In the genomic region with DNA sequence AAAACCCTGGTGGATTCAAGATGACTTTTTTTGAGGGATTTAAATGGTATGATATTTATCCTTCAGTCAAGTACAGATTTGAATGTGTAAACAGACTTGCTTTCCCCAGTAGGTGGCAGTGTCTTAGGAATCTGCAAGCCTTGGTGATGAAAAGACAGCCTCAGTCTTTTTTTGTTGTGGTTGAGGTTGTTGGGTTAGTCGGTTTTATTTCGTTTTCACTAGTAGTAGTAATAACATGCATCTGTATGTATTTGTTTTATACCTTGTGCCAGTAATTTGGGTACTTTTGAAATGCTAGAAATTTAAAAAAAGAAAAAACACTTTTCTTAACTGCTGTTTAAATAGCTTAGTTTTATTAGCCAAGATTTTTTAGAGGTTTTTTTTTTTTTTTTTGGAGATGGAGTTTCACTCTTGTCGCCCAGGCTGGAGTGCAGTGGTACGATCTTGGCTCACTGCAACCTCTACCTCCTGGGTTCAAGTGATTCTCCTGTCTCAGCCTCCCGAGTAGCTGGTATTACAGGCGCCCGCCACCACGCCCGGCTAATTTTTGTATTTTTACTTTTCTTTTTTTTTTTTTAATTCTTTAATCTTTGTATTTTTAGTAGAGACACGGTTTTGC, we compare ENCODE assay signal across 8 cellular contexts. TPM values are rescaled to one million over a fixed set of nuclear protein-coding genes. Genes with fewer than 3 reads are reported as not detected.
A peak's percentile ranks its signal among the peaks of the same experiment; 100 is the strongest.
DNase-seq lines count a peak whose midpoint lies in the region; ATAC-seq and TF ChIP-seq lines count a peak whose summit lies in the region.

No MANE protein-coding gene starts in this region.

- H3K4me1 Mint-ChIP-seq in glutamatergic neuron (ENCODE audit: low read depth, unreplicated experiment): no peaks in the 10 kb centered on the region

- TF ChIP-seq CTCF in PC-3 (conservative IDR thresholded peaks at IDR 0.05; ENCODE audit: low read depth, low read length) (peak; percentile 79), glutamatergic neuron (IDR thresholded peaks at IDR 0.05; ENCODE audit: partially characterized antibody, unreplicated experiment) (peak; percentile 73), retinal pigment epithelial cell (conservative IDR thresholded peaks at IDR 0.05; ENCODE audit: low read depth, low read length) (peak; percentile 78)

- H3K27me3 ChIP-seq in PC-3 (ENCODE audit: low read length): no peaks in the 10 kb centered on the region

- H3K4me3 ChIP-seq in PC-3 (ENCODE audit: low read length) (no peak overlapping the region), retinal pigment epithelial cell (ENCODE audit: low read length) (no peak overlapping the region)

- peaks cover 5% of the 10 kb centered on the region for H3K36me3 Mint-ChIP-seq in glutamatergic neuron (ENCODE audit: unreplicated experiment)

- no peaks in the 10 kb centered on the region for H3K9me3 Mint-ChIP-seq in glutamatergic neuron (ENCODE audit: unreplicated experiment)

- POLR2A ChIA-PET in PC-3 (lab: Charles Lee; ENCODE audit: unreplicated experiment): no interaction called here

- H3K9ac ChIP-seq in PC-3 (ENCODE audit: low read length): no peak overlapping the region

- no TSS peak for BruUV-seq in PC-3 (replicated peaks; lab: Mats Ljungman, UMichigan)

- no peaks in the 10 kb centered on the region for H3K9me2 ChIP-seq in PC-3 (replicated peaks; ENCODE audit: low read length)

- H3F3A ChIP-seq in PC-3 (ENCODE audit: low read length, unreplicated experiment): no peaks in the 10 kb centered on the region

- H3K79me2 ChIP-seq in PC-3 (ENCODE audit: low read length): no peaks in the 10 kb centered on the region

- no peak overlapping the region for H3K4me3 Mint-ChIP-seq in glutamatergic neuron (ENCODE audit: unreplicated experiment)

- H3K4me1 ChIP-seq in PC-3 (ENCODE audit: insufficient read depth, low read length): peaks cover 21% of the 10 kb centered on the region

- no peaks in the 10 kb centered on the region for H4K20me1 ChIP-seq in PC-3 (ENCODE audit: low read length)

- no peak overlapping the region for H2AFZ ChIP-seq in PC-3 (ENCODE audit: low read length)

- H3K9me3 ChIP-seq in PC-3 (ENCODE audit: low read length): no peaks in the 10 kb centered on the region

- H3K36me3 ChIP-seq in PC-3 (ENCODE audit: low read depth, low read length): peaks cover 3% of the 10 kb centered on the region; the same call in 1 of the 2 replicates

- DNase-seq in G401 (ENCODE audit: low spot score): peak; percentile 56
- peak; percentile 61 for DNase-seq in HT1080 (ENCODE audit: low read depth)
- DNase-seq in PC-3: peak; percentile 70
- DNase-seq in activated naive CD4-positive, alpha-beta T cell treated with anti-CD3 and anti-CD28 coated beads, Interleukin-2, amount 50 U/mL, for 16 hours: peak; percentile 34
- DNase-seq in glutamatergic neuron: no peak
- DNase-seq in retinal pigment epithelial cell (ENCODE audit: low read depth): peak; percentile 50
- no peak for DNase-seq in NCI-H1930 (lab: John Stamatoyannopoulos, UW)

- CTCF ChIA-PET in PC-3 (lab: Charles Lee): interaction anchor here (0.6 to 1.0 kb wide), 5 partner anchors 10 to 380 kb away, joined by 3 to 9 read pairs (median 4); no protein-coding TSS in a partner anchor

- no peak overlapping the region for H3K27ac Mint-ChIP-seq in glutamatergic neuron (ENCODE audit: unreplicated experiment)

- intact Hi-C loops in PC-3 (cut with micrococcal nuclease): loop anchor here (1.0 to 5.0 kb wide), 3 partner anchors 38 to 208 kb away; partner anchors contain the start of gene PLAC8

- in situ Hi-C loops in G401 (cut with HindIII; ENCODE audit: low sequenced_read_pairs): no loop called here

- ATAC-seq in GM21515 (IDR thresholded peaks at IDR 0.05; ENCODE audit: unreplicated experiment) (peak; percentile 85), PC-3 (peak; percentile 57)

- H3K27me3 Mint-ChIP-seq in glutamatergic neuron (ENCODE audit: unreplicated experiment): peaks cover 4% of the 10 kb centered on the region

- no peak overlapping the region for H3K4me2 ChIP-seq in PC-3 (ENCODE audit: low read length)

- H3K27ac ChIP-seq in PC-3 (ENCODE audit: low read length): no peak overlapping the region

RNA-seq across cellular contexts. Expression of gene COPS4, which starts 39.2 kb away (rescaled TPM):
- total RNA-seq in G401 (2014; rRNA removed; shearing (Covaris generic)): 166 and 173 TPM in 2 replicates
- 48.6 and 66.7 TPM in 2 replicates for total RNA-seq in HT1080 (2014; rRNA removed; shearing (Covaris generic))
- polyA plus RNA-seq in HT1080 (2015; cell fraction: cytosol; rRNA removed): 45.3 and 48.1 TPM in 2 replicates
- 38.4 and 44.5 TPM in 2 replicates for polyA plus RNA-seq in HT1080 (2015; cell fraction: nucleus; rRNA removed)
- total RNA-seq in PC-3 (2014; rRNA removed) (49.5 and 58.3 TPM in 2 replicates), glutamatergic neuron (ENCODE audit: unreplicated experiment) (35.2 TPM)

RNA-seq across cellular contexts. Expression of gene PLAC8, which starts 40.3 kb away (rescaled TPM):
- 74.0 and 106 TPM in 2 replicates for total RNA-seq in G401 (2014; rRNA removed; shearing (Covaris generic))
- total RNA-seq in HT1080 (2014; rRNA removed; shearing (Covaris generic)): not detected in 2 replicates
- 1.1 and 2.5 TPM in 2 replicates for polyA plus RNA-seq in HT1080 (2015; cell fraction: cytosol; rRNA removed)
- polyA plus RNA-seq in HT1080 (2015; cell fraction: nucleus; rRNA removed): 1.0 and 1.8 TPM in 2 replicates
- 1.6 and 3.7 TPM in 2 replicates for total RNA-seq in PC-3 (2014; rRNA removed)
- total RNA-seq in glutamatergic neuron (ENCODE audit: unreplicated experiment): 1.0 TPM

Comparison
In these comparisons a context has a peak if more than half of its experiments do, and no peak if none do; other contexts are left out.
1. DNase-seq: peak in G401 (single experiment), HT1080 (single experiment), PC-3 (single experiment), activated naive CD4-positive, alpha-beta T cell treated with anti-CD3 and anti-CD28 coated beads, Interleukin-2, amount 50 U/mL, for 16 hours (single experiment) and retinal pigment epithelial cell (single experiment); none in glutamatergic neuron (single experiment) and NCI-H1930 (0 of 2).
2. RNA of gene PLAC8, which starts 40.3 kb away (total RNA-seq): 74.0 to 106 TPM in G401; 1.6 to 3.7 TPM in PC-3, 1.0 TPM in glutamatergic neuron (single experiment) and not detected in HT1080; every median in the first group is over 10 times any median in the second.
3. Peak in every context shown above with its lines, with median percentiles within 50 percentile points of each other: CTCF ChIP-seq.